ENCODE assay signal across 8 cellular contexts in genomic region chr12:49200882-49201594, GRCh38. TPM values are rescaled to one million over a fixed set of nuclear protein-coding genes. Genes with fewer than 3 reads are reported as not detected.
DNase-seq lines count a peak whose midpoint lies in the region; ATAC-seq and TF ChIP-seq lines count a peak whose summit lies in the region.

No MANE protein-coding gene starts in this region.

- peak; percentile 91 for DNase-seq in DMS153 treated with DMSO at 0.1 percent for 48 hours (lab: John Stamatoyannopoulos, UW; ENCODE audit: unreplicated experiment)
- peak; percentile 78 for DNase-seq in LHCN-M2 (ENCODE audit: low read depth)
- DNase-seq in PC-3 = peak; percentile 84
- DNase-seq in cerebellar nuclear complex (lab: John Stamatoyannopoulos, UW) = peak; percentile 40 to 49
- no peak for DNase-seq in effector CD8-positive, alpha-beta T cell (lab: John Stamatoyannopoulos, UW)

- no peak overlapping the region for H2AFZ ChIP-seq in PC-3 (ENCODE audit: low read length)

- POLR2A ChIA-PET in PC-3 (lab: Charles Lee; ENCODE audit: unreplicated experiment) = interaction anchor here (0.6 kb wide), 1 partner anchor 8 kb away, joined by 3 read pairs; no protein-coding TSS in a partner anchor

- intact Hi-C loops in PC-3 (cut with micrococcal nuclease) = no loop called here

- peak overlapping the region; percentile 59 for H3K4me2 ChIP-seq in PC-3 (ENCODE audit: low read length)

- H3K27ac ChIP-seq in PC-3 (ENCODE audit: low read length) (peak overlapping the region; percentile 72), layer of hippocampus (ENCODE audit: low read depth, low read length) (peak overlapping the region; percentile 71), stomach smooth muscle (ENCODE audit: low read length) (peak overlapping the region; percentile 78)

- H3K79me2 ChIP-seq in PC-3 (ENCODE audit: low read length) = no peaks in the 10 kb centered on the region

- no peaks in the 10 kb centered on the region for H3K36me3 ChIP-seq in PC-3 (ENCODE audit: low read depth, low read length)
- H3K36me3 ChIP-seq in stomach smooth muscle (ENCODE audit: control insufficient read depth in 2 of 2, insufficient read depth in 2 of 2, low read length in 2 of 2) = no peaks in the 10 kb centered on the region

- CTCF ChIA-PET in PC-3 (lab: Charles Lee) = no interaction called here

- H4K20me1 ChIP-seq in PC-3 (ENCODE audit: low read length) = no peaks in the 10 kb centered on the region

- no TSS peak for BruUV-seq in PC-3 (replicated peaks; lab: Mats Ljungman, UMichigan)

- no peaks in the 10 kb centered on the region for H3K9me2 ChIP-seq in PC-3 (replicated peaks; ENCODE audit: low read length)

- no peaks in the 10 kb centered on the region for H3K9me3 ChIP-seq in PC-3 (ENCODE audit: low read length)
- H3K9me3 ChIP-seq in stomach smooth muscle (ENCODE audit: control insufficient read depth in 2 of 2, low read length in 2 of 2) = no peaks in the 10 kb centered on the region

- ATAC-seq in PC-3 (peak; percentile 78), GM21423 (IDR thresholded peaks at IDR 0.05; ENCODE audit: unreplicated experiment) (no peak)

- H3F3A ChIP-seq in PC-3 (ENCODE audit: low read length, unreplicated experiment) = no peaks in the 10 kb centered on the region

- no peak overlapping the region for H3K4me3 ChIP-seq in PC-3 (ENCODE audit: low read length)
- H3K4me3 ChIP-seq in stomach smooth muscle (ENCODE audit: low read length in 2 of 2) = peak overlapping the region in 1 of 2 donors; percentile 24

- peaks cover 26% of the 10 kb centered on the region for H3K4me1 ChIP-seq in PC-3 (ENCODE audit: insufficient read depth, low read length)
- H3K4me1 ChIP-seq in stomach smooth muscle (ENCODE audit: control insufficient read depth, insufficient read depth, low read length) = peaks cover 8% of the 10 kb centered on the region

- H3K9ac ChIP-seq in PC-3 (ENCODE audit: low read length) (0 out of 2 replicates have a peak overlapping the region, but pooled peaks have one; percentile 17), stomach smooth muscle (ENCODE audit: low read length in 2 of 2) (peak overlapping the region in 1 of 2 donors; percentile 63)

- H3K27me3 ChIP-seq in PC-3 (ENCODE audit: low read length) = no peaks in the 10 kb centered on the region
- no peaks in the 10 kb centered on the region for H3K27me3 ChIP-seq in layer of hippocampus (ENCODE audit: control insufficient read depth, insufficient read depth, low read length)
- no peaks in the 10 kb centered on the region for H3K27me3 ChIP-seq in stomach smooth muscle (ENCODE audit: control insufficient read depth in 1 of 2, insufficient read depth in 2 of 2, low read length in 2 of 2)

- no peak for TF ChIP-seq CTCF in PC-3 (conservative IDR thresholded peaks at IDR 0.05; ENCODE audit: low read depth, low read length)

RNA-seq across cellular contexts. Expression of gene TUBA1A, which starts 12.2 kb away (rescaled TPM):
- total RNA-seq in LHCN-M2 (2014; rRNA removed) (953 and 1,210 TPM in 2 replicates), PC-3 (2014; rRNA removed) (46.1 and 46.9 TPM in 2 replicates)
- polyA plus RNA-seq in LHCN-M2 (2012) = 1,516 TPM

Comparison
In these comparisons a context has a peak if more than half of its experiments do, and no peak if none do; other contexts are left out.
1. RNA of gene TUBA1A, which starts 12.2 kb away (total RNA-seq): 953 to 1,210 TPM in LHCN-M2; 46.1 to 46.9 TPM in PC-3; every median in the first group is over 10 times any median in the second.
2. Peak in every context shown above with its lines, with median percentiles within 50 percentile points of each other: H3K27ac ChIP-seq.